Comparison of ENCODE assay signal across 25 cellular contexts in the genomic region with DNA sequence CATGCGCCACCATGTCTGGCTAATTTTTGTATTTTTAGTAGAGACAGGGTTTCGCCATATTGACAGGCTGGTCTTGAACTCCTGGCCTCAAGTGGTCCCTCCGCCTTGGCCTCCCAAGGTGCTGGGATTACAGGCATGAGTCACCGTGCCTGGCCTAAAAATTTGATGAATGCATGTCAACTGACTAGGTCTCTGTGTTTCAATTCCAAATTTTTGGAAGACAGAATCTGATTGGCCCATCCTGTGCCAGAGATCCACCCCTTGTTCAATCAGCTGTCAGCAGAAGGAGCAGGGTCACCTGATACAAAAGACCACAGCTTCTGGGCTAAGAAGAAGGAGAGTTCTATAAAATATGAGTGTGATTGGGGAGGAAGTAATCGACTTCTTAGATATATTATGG. TPM values are rescaled to one million over a fixed set of nuclear protein-coding genes. Genes with fewer than 3 reads are reported as not detected.
"Had no signal": no experiment of that assay in that cellular context is flagged by ENCODE, and none has a peak within 500 bp of the region (broad histone marks: within the 10 kb centered on the region; RNA-seq: fewer than 3 reads in every experiment).

No MANE protein-coding gene starts in this region.

- H3K27me3 ChIP-seq: esophagus muscularis mucosa, pancreas, right lobe of liver, suprapubic skin, transverse colon, upper lobe of right lung, uterus had no signal

- DNase-seq: cortex of kidney; effector CD8-positive, alpha-beta T cell; kidney; natural killer cell; occipital lobe; pancreas; right lobe of liver; small intestine; stimulated activated CD4-positive, alpha-beta T cell treated with anti-CD3 and anti-CD28 coated beads, Interleukin-12 subunit alpha, Interleukin-12 subunit beta, amount 100 ng/mL, for 4 hours; stimulated activated CD4-positive, alpha-beta T cell treated with anti-CD3 and anti-CD28 coated beads, Interleukin-1b, Interleukin-23, amount 100 ng/mL, for 48 hours; stimulated activated CD4-positive, alpha-beta T cell treated with anti-CD3 and anti-CD28 coated beads, Interleukin-4, amount 100 ng/mL, for 1 hour; stimulated activated CD8-positive, alpha-beta memory T cell treated with anti-CD3 and anti-CD28 coated beads, Interleukin-4, amount 100 ng/mL, for 48 hours; stimulated activated naive CD4-positive, alpha-beta T cell; stimulated activated naive CD8-positive, alpha-beta T cell treated with anti-CD3 and anti-CD28 coated beads, Interleukin-15, amount 100 ng/mL, for 72 hours; transverse colon; upper lobe of right lung; uterus had no signal

- H3K9me3 Mint-ChIP-seq: natural killer cell had no signal

- H3K9me3 ChIP-seq: pancreas, right lobe of liver, suprapubic skin, upper lobe of right lung, uterus had no signal

- H3K4me3 ChIP-seq: esophagus muscularis mucosa, lung, pancreas, right lobe of liver, suprapubic skin, transverse colon, upper lobe of right lung, uterus had no signal

- H3K27ac ChIP-seq: esophagus muscularis mucosa, pancreas, right lobe of liver, suprapubic skin, transverse colon, upper lobe of right lung, uterus had no signal

- FAIRE-seq: endothelial cell of umbilical vein, frontal cortex, kidney, pancreas, small intestine had no signal

- H3K4me1 Mint-ChIP-seq: natural killer cell had no signal

- H3K4me1 ChIP-seq: pancreas, right lobe of liver, upper lobe of right lung, uterus had no signal

- H3K36me3 ChIP-seq: esophagus muscularis mucosa, pancreas, right lobe of liver, suprapubic skin, transverse colon, upper lobe of right lung, uterus had no signal

- H3K4me3 Mint-ChIP-seq: memory B cell; natural killer cell; stimulated activated naive CD8-positive, alpha-beta T cell treated with anti-CD3 and anti-CD28 coated beads, Interleukin-15, amount 100 ng/mL, for 72 hours had no signal

- ATAC-seq: left lobe of liver, natural killer cell, right lobe of liver, upper lobe of right lung had no signal

- H3K27ac Mint-ChIP-seq: memory B cell; natural killer cell; stimulated activated naive CD8-positive, alpha-beta T cell treated with anti-CD3 and anti-CD28 coated beads, Interleukin-15, amount 100 ng/mL, for 72 hours had no signal

- H3K36me3 Mint-ChIP-seq: natural killer cell had no signal

RNA-seq across cellular contexts. Expression of a gene that starts 43.5 kb away (rescaled TPM):
- total RNA-seq: endothelial cell of umbilical vein, mononuclear cell had no signal
- polyA plus RNA-seq: endothelial cell of umbilical vein had no signal
